1 cellular context compared by ENCODE assay signal in the genomic region with DNA sequence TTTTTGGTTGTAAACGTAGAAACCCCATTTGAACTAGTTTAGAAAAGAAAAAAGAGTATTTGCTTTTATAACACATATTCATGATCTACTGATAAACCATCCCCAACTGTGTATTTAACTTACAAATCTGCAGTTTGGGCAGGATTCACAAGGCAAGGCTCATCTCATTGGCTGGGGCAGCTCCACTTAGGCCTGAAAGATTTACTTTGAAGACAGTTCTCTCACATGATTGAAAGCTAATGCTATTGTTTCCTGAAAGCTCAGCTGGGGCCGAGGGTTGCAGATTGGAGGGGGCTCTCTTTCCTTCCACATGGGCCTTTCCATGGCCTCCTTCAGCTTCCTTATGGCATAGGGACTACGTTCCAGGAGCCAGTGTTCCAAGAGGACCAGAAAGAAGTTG.
TF ChIP-seq lines count a peak whose summit lies in the region.

No MANE protein-coding gene starts in this region.

TF ChIP-seq in HEK293T, 16 proteins besides CTCF, POLR2A, EP300 and RAD21:
- TF ChIP-seq FOXM1 (IDR thresholded peaks at IDR 0.05; ENCODE audit: borderline replicate concordance) (no peak), HDGF (IDR thresholded peaks at IDR 0.05; ENCODE audit: borderline replicate concordance) (no peak), LEF1 (IDR thresholded peaks at IDR 0.05; ENCODE audit: borderline replicate concordance) (no peak), BHLHE40 (IDR thresholded peaks at IDR 0.05; ENCODE audit: borderline replicate concordance) (no peak), SP1 (IDR thresholded peaks at IDR 0.05) (no peak), FOXA1 (IDR thresholded peaks at IDR 0.05) (no peak), FOXK2 (IDR thresholded peaks at IDR 0.05) (no peak), ZNF384 (IDR thresholded peaks at IDR 0.05) (no peak), CTBP1 (IDR thresholded peaks at IDR 0.05; ENCODE audit: borderline replicate concordance) (no peak), ARNT (IDR thresholded peaks at IDR 0.05) (no peak), SUZ12 (IDR thresholded peaks at IDR 0.05) (no peak), NFRKB (IDR thresholded peaks at IDR 0.05) (no peak)
- TF ChIP-seq, protein P1, sequence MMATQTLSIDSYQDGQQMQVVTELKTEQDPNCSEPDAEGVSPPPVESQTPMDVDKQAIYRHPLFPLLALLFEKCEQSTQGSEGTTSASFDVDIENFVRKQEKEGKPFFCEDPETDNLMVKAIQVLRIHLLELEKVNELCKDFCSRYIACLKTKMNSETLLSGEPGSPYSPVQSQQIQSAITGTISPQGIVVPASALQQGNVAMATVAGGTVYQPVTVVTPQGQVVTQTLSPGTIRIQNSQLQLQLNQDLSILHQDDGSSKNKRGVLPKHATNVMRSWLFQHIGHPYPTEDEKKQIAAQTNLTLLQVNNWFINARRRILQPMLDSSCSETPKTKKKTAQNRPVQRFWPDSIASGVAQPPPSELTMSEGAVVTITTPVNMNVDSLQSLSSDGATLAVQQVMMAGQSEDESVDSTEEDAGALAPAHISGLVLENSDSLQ (IDR thresholded peaks at IDR 0.05), result no peak
